2 cellular contexts compared by ENCODE assay signal in the genomic region with DNA sequence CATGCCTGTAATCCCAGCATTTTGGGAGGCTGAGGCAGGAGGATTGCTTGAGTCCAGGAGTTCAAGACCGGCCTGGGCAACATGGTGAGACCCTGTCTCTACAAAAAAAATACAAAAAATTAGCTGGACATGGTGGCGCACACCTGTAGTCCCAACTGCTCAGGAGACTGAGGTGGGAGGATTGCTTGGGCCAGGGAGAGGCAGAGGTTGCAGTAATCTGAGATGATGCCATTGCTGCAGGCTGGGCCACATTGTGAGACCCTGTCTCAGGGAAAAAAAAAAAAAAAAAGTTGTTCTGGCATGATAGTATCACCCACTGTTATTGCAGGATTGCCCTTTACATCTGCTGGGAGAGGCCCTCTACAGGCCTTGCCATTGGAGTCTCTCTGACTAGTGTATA.
TF ChIP-seq lines count a peak whose summit lies in the region.

No MANE protein-coding gene starts in this region.

TF ChIP-seq in HCT116, 20 proteins besides CTCF, POLR2A, EP300 and RAD21:
- TF ChIP-seq, protein P1, sequence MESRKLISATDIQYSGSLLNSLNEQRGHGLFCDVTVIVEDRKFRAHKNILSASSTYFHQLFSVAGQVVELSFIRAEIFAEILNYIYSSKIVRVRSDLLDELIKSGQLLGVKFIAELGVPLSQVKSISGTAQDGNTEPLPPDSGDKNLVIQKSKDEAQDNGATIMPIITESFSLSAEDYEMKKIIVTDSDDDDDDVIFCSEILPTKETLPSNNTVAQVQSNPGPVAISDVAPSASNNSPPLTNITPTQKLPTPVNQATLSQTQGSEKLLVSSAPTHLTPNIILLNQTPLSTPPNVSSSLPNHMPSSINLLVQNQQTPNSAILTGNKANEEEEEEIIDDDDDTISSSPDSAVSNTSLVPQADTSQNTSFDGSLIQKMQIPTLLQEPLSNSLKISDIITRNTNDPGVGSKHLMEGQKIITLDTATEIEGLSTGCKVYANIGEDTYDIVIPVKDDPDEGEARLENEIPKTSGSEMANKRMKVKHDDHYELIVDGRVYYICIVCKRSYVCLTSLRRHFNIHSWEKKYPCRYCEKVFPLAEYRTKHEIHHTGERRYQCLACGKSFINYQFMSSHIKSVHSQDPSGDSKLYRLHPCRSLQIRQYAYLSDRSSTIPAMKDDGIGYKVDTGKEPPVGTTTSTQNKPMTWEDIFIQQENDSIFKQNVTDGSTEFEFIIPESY (IDR thresholded peaks at IDR 0.05; ENCODE audit: extremely low read depth, insufficient replicate concordance, low read length), result no peak
- TF ChIP-seq SIN3A (IDR thresholded peaks at IDR 0.05; ENCODE audit: low read depth), result no peak
- TF ChIP-seq SP1 (IDR thresholded peaks at IDR 0.05; ENCODE audit: low read depth), result no peak
- TF ChIP-seq SRF (IDR thresholded peaks at IDR 0.05; ENCODE audit: low read depth), result no peak
- TF ChIP-seq ZNF274 (IDR thresholded peaks at IDR 0.05; ENCODE audit: low read depth, low read length), result no peak
- TF ChIP-seq EZH2 (IDR thresholded peaks at IDR 0.05), result no peak
- no peak for TF ChIP-seq FOSL1 (IDR thresholded peaks at IDR 0.05; ENCODE audit: low read depth)
- TF ChIP-seq, protein P2, sequence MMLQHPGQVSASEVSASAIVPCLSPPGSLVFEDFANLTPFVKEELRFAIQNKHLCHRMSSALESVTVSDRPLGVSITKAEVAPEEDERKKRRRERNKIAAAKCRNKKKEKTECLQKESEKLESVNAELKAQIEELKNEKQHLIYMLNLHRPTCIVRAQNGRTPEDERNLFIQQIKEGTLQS (IDR thresholded peaks at IDR 0.05), result no peak

TF ChIP-seq in HepG2, 621 proteins besides CTCF, POLR2A, EP300 and RAD21:
- TF ChIP-seq, protein P3, sequence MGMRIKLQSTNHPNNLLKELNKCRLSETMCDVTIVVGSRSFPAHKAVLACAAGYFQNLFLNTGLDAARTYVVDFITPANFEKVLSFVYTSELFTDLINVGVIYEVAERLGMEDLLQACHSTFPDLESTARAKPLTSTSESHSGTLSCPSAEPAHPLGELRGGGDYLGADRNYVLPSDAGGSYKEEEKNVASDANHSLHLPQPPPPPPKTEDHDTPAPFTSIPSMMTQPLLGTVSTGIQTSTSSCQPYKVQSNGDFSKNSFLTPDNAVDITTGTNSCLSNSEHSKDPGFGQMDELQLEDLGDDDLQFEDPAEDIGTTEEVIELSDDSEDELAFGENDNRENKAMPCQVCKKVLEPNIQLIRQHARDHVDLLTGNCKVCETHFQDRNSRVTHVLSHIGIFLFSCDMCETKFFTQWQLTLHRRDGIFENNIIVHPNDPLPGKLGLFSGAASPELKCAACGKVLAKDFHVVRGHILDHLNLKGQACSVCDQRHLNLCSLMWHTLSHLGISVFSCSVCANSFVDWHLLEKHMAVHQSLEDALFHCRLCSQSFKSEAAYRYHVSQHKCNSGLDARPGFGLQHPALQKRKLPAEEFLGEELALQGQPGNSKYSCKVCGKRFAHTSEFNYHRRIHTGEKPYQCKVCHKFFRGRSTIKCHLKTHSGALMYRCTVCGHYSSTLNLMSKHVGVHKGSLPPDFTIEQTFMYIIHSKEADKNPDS (CRISPR knock-in tag; IDR thresholded peaks at IDR 0.05), result no peak
- TF ChIP-seq ZNF234 (CRISPR knock-in tag; conservative IDR thresholded peaks at IDR 0.05) (no peak), JARID2 (CRISPR knock-in tag; IDR thresholded peaks at IDR 0.05; ENCODE audit: insufficient replicate concordance) (no peak), ZNF782 (CRISPR knock-in tag; IDR thresholded peaks at IDR 0.05; ENCODE audit: borderline replicate concordance) (no peak), GTF2F1 (IDR thresholded peaks at IDR 0.05; ENCODE audit: low read length) (no peak), SIN3A (IDR thresholded peaks at IDR 0.05; ENCODE audit: borderline replicate concordance, low read depth, low read length) (no peak), ZNF577 (CRISPR knock-in tag; IDR thresholded peaks at IDR 0.05; ENCODE audit: borderline replicate concordance, low read depth) (no peak), HMG20A (CRISPR knock-in tag; IDR thresholded peaks at IDR 0.05; ENCODE audit: borderline replicate concordance) (no peak), RELA (CRISPR knock-in tag; IDR thresholded peaks at IDR 0.05) (no peak), U2AF2 (IDR thresholded peaks at IDR 0.05; ENCODE audit: low read depth, low read length) (no peak), ZNF670 (CRISPR knock-in tag; IDR thresholded peaks at IDR 0.05; ENCODE audit: borderline replicate concordance) (no peak), ZNF607 (CRISPR knock-in tag; IDR thresholded peaks at IDR 0.05; ENCODE audit: borderline replicate concordance) (no peak), ZNF274 (CRISPR knock-in tag; IDR thresholded peaks at IDR 0.05) (no peak)
- TF ChIP-seq, protein P4, sequence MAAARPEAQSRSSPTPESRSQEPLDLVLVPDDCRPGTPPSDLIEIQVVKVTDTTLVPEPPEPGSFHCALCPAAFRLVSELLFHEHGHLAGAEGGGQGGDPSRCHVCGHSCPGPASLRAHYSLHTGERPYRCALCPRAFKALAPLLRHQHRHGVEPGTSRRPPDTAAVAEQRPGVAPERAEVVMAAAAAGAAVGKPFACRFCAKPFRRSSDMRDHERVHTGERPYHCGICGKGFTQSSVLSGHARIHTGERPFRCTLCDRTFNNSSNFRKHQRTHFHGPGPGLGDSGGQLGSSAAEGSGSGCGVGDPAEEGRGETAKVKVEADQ (CRISPR knock-in tag; IDR thresholded peaks at IDR 0.05; ENCODE audit: borderline replicate concordance), result no peak
- TF ChIP-seq, protein P5, sequence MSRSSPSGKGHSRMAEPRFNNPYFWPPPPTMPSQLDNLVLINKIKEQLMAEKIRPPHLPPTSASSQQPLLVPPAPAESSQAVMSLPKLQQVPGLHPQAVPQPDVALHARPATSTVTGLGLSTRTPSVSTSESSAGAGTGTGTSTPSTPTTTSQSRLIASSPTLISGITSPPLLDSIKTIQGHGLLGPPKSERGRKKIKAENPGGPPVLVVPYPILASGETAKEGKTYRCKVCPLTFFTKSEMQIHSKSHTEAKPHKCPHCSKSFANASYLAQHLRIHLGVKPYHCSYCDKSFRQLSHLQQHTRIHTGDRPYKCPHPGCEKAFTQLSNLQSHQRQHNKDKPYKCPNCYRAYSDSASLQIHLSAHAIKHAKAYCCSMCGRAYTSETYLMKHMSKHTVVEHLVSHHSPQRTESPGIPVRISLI (CRISPR knock-in tag; IDR thresholded peaks at IDR 0.05; ENCODE audit: borderline replicate concordance), result no peak
- TF ChIP-seq, protein P6, sequence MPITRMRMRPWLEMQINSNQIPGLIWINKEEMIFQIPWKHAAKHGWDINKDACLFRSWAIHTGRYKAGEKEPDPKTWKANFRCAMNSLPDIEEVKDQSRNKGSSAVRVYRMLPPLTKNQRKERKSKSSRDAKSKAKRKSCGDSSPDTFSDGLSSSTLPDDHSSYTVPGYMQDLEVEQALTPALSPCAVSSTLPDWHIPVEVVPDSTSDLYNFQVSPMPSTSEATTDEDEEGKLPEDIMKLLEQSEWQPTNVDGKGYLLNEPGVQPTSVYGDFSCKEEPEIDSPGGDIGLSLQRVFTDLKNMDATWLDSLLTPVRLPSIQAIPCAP (CRISPR knock-in tag; IDR thresholded peaks at IDR 0.05; ENCODE audit: low read depth), result no peak
- TF ChIP-seq, protein P7, sequence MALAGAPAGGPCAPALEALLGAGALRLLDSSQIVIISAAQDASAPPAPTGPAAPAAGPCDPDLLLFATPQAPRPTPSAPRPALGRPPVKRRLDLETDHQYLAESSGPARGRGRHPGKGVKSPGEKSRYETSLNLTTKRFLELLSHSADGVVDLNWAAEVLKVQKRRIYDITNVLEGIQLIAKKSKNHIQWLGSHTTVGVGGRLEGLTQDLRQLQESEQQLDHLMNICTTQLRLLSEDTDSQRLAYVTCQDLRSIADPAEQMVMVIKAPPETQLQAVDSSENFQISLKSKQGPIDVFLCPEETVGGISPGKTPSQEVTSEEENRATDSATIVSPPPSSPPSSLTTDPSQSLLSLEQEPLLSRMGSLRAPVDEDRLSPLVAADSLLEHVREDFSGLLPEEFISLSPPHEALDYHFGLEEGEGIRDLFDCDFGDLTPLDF (CRISPR knock-in tag; IDR thresholded peaks at IDR 0.05), result no peak
TF ChIP-seq in HepG2: peak in this region for 0.
